Comparison of ENCODE assay signal across 9 cellular contexts in genomic region chr17:35889818-35890773, GRCh38. TPM values are rescaled to one million over a fixed set of nuclear protein-coding genes. Genes with fewer than 3 reads are reported as not detected.
DNase-seq lines count a peak whose midpoint lies in the region; ATAC-seq and TF ChIP-seq lines count a peak whose summit lies in the region.
"Had no signal": no experiment of that assay in that cellular context is flagged by ENCODE, and none has a peak within 500 bp of the region (broad histone marks: within the 10 kb centered on the region; RNA-seq: fewer than 3 reads in every experiment).

No MANE protein-coding gene starts in this region.

- ATAC-seq in Right ventricle myocardium inferior (peak; percentile 37), foreskin keratinocyte (peak; percentile 62), GM21786 (IDR thresholded peaks at IDR 0.05; ENCODE audit: unreplicated experiment) (no peak), GM21423 (IDR thresholded peaks at IDR 0.05; ENCODE audit: unreplicated experiment) (no peak), HG02852 (IDR thresholded peaks at IDR 0.05; ENCODE audit: unreplicated experiment) (no peak)

- DNase-seq in Right ventricle myocardium inferior (ENCODE audit: missing footprints) (no peak), left ventricle myocardium inferior (no peak), SJCRH30 (peak; percentile 41 to 70), foreskin keratinocyte (peak; percentile 43 to 57), thyroid gland (peak; percentile 39 to 45)
- DNase-seq: retina had no signal

- 82 to 88% methylated on average over 2 of the region's 2 CpGs for WGBS in thyroid gland, 2 donors

- intact Hi-C loops in Right ventricle myocardium inferior (cut with DNase I) = no loop called here
- intact Hi-C loops in left ventricle myocardium inferior (cut with micrococcal nuclease) = no loop called here
- intact Hi-C loops in thyroid gland (cut with DNase I) = no loop called here

- H3K27me3 ChIP-seq in left ventricle myocardium inferior (ENCODE audit: low read depth) = no peaks in the 10 kb centered on the region
- no peaks in the 10 kb centered on the region for H3K27me3 ChIP-seq in SJCRH30
- H3K27me3 ChIP-seq in foreskin keratinocyte = no peaks in the 10 kb centered on the region
- H3K27me3 ChIP-seq in thyroid gland = no peaks in the 10 kb centered on the region

- H3K27ac ChIP-seq in left ventricle myocardium inferior (replicated peaks) (no peak overlapping the region), SJCRH30 (no peak overlapping the region), foreskin keratinocyte (no peak overlapping the region), thyroid gland (no peak overlapping the region)

- H3K4me1 ChIP-seq in left ventricle myocardium inferior = no peaks in the 10 kb centered on the region
- H3K4me1 ChIP-seq in SJCRH30 = peaks cover 4% of the 10 kb centered on the region; the same call in 1 of the 2 replicates
- peaks cover 8% of the 10 kb centered on the region for H3K4me1 ChIP-seq in foreskin keratinocyte
- H3K4me1 ChIP-seq in thyroid gland = peaks cover 0 to 3% of the 10 kb centered on the region in 2 donors

- H3K9me3 ChIP-seq in left ventricle myocardium inferior (replicated peaks) = no peaks in the 10 kb centered on the region
- H3K9me3 ChIP-seq in SJCRH30 (replicated peaks) = no peaks in the 10 kb centered on the region
- no peaks in the 10 kb centered on the region for H3K9me3 ChIP-seq in thyroid gland

- TF ChIP-seq POLR2A in thyroid gland (IDR thresholded peaks at IDR 0.05) = no peak

- TF ChIP-seq CTCF in left ventricle myocardium inferior (IDR thresholded peaks at IDR 0.05; ENCODE audit: borderline replicate concordance) (no peak), foreskin keratinocyte (conservative IDR thresholded peaks at IDR 0.05) (no peak), thyroid gland (IDR thresholded peaks at IDR 0.05) (no peak)

- H3K36me3 ChIP-seq in left ventricle myocardium inferior (no peaks in the 10 kb centered on the region), SJCRH30 (no peaks in the 10 kb centered on the region), thyroid gland (no peaks in the 10 kb centered on the region)

- H3K4me3 ChIP-seq in left ventricle myocardium inferior = no peak overlapping the region
- no peak overlapping the region for H3K4me3 ChIP-seq in SJCRH30
- H3K4me3 ChIP-seq in thyroid gland (replicated peaks in 1 of 3) = no peak overlapping the region

RNA-seq across cellular contexts. Expression of gene CCL5, which starts 9.9 kb away (rescaled TPM):
- total RNA-seq in Right ventricle myocardium inferior (1.7 TPM), left ventricle myocardium inferior (0.60 TPM), foreskin keratinocyte (not detected in 2 replicates), thyroid gland (1 to 10 TPM; 2.1 to 5.3 (median 3.8) TPM)
- total RNA-seq in SJCRH30 (2014; rRNA removed; shearing (Covaris generic)) = not detected in 2 replicates
- polyA plus RNA-seq in foreskin keratinocyte = 0.08 and 0.28 TPM in 2 replicates

RNA-seq across cellular contexts. Expression of gene HEATR9, which starts 21.4 kb away (rescaled TPM):
- total RNA-seq in Right ventricle myocardium inferior = not detected
- not detected for total RNA-seq in left ventricle myocardium inferior
- total RNA-seq in SJCRH30 (2014; rRNA removed; shearing (Covaris generic)) = not detected in 2 replicates
- not detected in 2 replicates for total RNA-seq in foreskin keratinocyte
- not detected in 2 replicates for polyA plus RNA-seq in foreskin keratinocyte
- under 1 TPM in 1 of 4 donors, not detected in 3; 0.40 TPM for total RNA-seq in thyroid gland

RNA-seq across cellular contexts. Expression of gene RDM1, which starts 40.5 kb away (rescaled TPM):
- total RNA-seq in Right ventricle myocardium inferior (not detected), left ventricle myocardium inferior (not detected), foreskin keratinocyte (0.85 and 1.8 TPM in 2 replicates), thyroid gland (under 1 TPM in 1 of 4 donors, not detected in 3; 0.93 TPM)
- total RNA-seq in SJCRH30 (2014; rRNA removed; shearing (Covaris generic)) = not detected in 2 replicates
- 2.0 and 2.1 TPM in 2 replicates for polyA plus RNA-seq in foreskin keratinocyte

RNA-seq across cellular contexts. Expression of gene LYZL6, which starts 53.4 kb away (rescaled TPM):
- total RNA-seq in Right ventricle myocardium inferior = not detected
- total RNA-seq in left ventricle myocardium inferior = not detected
- total RNA-seq in SJCRH30 (2014; rRNA removed; shearing (Covaris generic)) = not detected in 2 replicates
- not detected in 2 replicates for total RNA-seq in foreskin keratinocyte
- polyA plus RNA-seq in foreskin keratinocyte = not detected in 2 replicates
- not detected for total RNA-seq in thyroid gland

Comparison
In these comparisons a context has a peak if more than half of its experiments do, and no peak if none do; other contexts are left out.
1. ATAC-seq: peak in Right ventricle myocardium inferior (single experiment) and foreskin keratinocyte (single experiment); none in GM21786 (single experiment), GM21423 (single experiment) and HG02852 (single experiment).
2. DNase-seq: peak in SJCRH30 (2 of 2), foreskin keratinocyte (2 of 2) and thyroid gland (2 of 2); none in Right ventricle myocardium inferior (single experiment) and left ventricle myocardium inferior (single experiment).